1 cellular context compared by ENCODE assay signal in the genomic region with DNA sequence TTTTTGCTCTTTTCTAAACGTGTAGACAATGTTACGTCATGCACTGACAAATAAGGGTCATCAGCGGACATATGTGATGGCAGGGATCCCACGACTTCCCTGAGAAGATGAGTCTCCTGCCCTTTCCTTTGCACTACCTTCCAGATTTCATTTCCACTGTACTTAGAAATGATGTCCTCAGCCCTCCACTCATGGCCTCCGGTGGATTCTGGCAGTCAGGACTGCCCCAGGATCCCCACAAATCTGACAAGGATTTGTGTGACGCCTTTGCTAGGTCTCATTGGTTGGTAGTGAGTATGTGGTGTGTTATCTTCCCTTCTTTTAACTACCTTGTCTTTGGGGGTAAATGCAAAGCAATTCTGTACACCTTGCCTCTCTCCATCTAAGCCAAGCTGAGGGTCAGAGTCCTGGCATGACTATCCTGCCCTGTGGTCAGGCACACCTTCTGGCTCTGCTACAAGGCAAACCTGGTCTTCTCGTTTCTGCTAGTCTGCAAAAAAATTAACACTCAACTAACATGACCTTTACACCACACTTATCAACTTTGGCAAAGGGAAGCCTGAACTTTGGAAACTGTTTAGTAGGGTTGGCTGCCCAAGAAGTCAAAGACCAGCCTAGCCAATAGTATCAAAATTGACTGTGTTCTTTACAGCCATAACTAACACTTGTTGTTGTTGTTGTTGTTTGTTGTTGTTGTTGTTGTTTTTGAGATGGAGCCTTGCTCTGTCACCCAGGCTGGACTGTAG.
A peak's percentile ranks its signal among the peaks of the same experiment; 100 is the strongest.
TF ChIP-seq lines count a peak whose summit lies in the region.

No MANE protein-coding gene starts in this region.

TF ChIP-seq in HepG2, 621 proteins besides CTCF, POLR2A, EP300 and RAD21 (continued from another document and continues in another):
- TF ChIP-seq, protein P1, sequence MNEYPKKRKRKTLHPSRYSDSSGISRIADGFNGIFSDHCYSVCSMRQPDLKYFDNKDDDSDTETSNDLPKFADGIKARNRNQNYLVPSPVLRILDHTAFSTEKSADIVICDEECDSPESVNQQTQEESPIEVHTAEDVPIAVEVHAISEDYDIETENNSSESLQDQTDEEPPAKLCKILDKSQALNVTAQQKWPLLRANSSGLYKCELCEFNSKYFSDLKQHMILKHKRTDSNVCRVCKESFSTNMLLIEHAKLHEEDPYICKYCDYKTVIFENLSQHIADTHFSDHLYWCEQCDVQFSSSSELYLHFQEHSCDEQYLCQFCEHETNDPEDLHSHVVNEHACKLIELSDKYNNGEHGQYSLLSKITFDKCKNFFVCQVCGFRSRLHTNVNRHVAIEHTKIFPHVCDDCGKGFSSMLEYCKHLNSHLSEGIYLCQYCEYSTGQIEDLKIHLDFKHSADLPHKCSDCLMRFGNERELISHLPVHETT (CRISPR knock-in tag; conservative IDR thresholded peaks at IDR 0.05): no peak
- TF ChIP-seq NCOA5 (CRISPR knock-in tag; IDR thresholded peaks at IDR 0.05) (no peak), CHD4 (IDR thresholded peaks at IDR 0.05; ENCODE audit: borderline replicate concordance, low read length) (no peak), IRF2 (CRISPR knock-in tag; IDR thresholded peaks at IDR 0.05) (no peak), IRX3 (CRISPR knock-in tag; IDR thresholded peaks at IDR 0.05; ENCODE audit: borderline replicate concordance, low read depth) (0 out of 2 replicates have a peak, but pooled peaks have one; percentile 17), ARNT (IDR thresholded peaks at IDR 0.05) (no peak), HHEX (CRISPR knock-in tag; IDR thresholded peaks at IDR 0.05) (no peak), ZNF775 (CRISPR knock-in tag; IDR thresholded peaks at IDR 0.05; ENCODE audit: borderline replicate concordance) (no peak), MED1 (CRISPR knock-in tag; IDR thresholded peaks at IDR 0.05) (no peak), ZNF343 (CRISPR knock-in tag; IDR thresholded peaks at IDR 0.05) (no peak), ZNF160 (CRISPR knock-in tag; IDR thresholded peaks at IDR 0.05) (no peak), PAX8 (CRISPR knock-in tag; IDR thresholded peaks at IDR 0.05; ENCODE audit: borderline replicate concordance) (no peak), HDAC2 (CRISPR knock-in tag; IDR thresholded peaks at IDR 0.05) (peak; percentile 51; the same call in 1 of the 2 replicates), NR3C1 (CRISPR knock-in tag; IDR thresholded peaks at IDR 0.05) (no peak), ZNF709 (CRISPR knock-in tag; IDR thresholded peaks at IDR 0.05) (no peak), PTBP1 (IDR thresholded peaks at IDR 0.05; ENCODE audit: low read depth, low read length, poor library complexity, severe bottlenecking) (no peak), ATF7 (IDR thresholded peaks at IDR 0.05) (no peak), ATF7 (CRISPR knock-in tag; IDR thresholded peaks at IDR 0.05) (no peak), TBP (CRISPR knock-in tag; IDR thresholded peaks at IDR 0.05) (no peak), ZSCAN29 (CRISPR knock-in tag; conservative IDR thresholded peaks at IDR 0.05) (no peak), ZFYVE20 (CRISPR knock-in tag; IDR thresholded peaks at IDR 0.05; ENCODE audit: borderline replicate concordance, low read depth) (no peak), ZNF432 (CRISPR knock-in tag; IDR thresholded peaks at IDR 0.05; ENCODE audit: borderline replicate concordance) (no peak; the same call in 1 of the 2 replicates), MYC (CRISPR knock-in tag; IDR thresholded peaks at IDR 0.05; ENCODE audit: borderline replicate concordance) (no peak), POLR2AphosphoS2 (IDR thresholded peaks at IDR 0.05; ENCODE audit: low read depth, low read length) (no peak), FOXA1 (IDR thresholded peaks at IDR 0.05) (no peak), FOXA1 (CRISPR knock-in tag; IDR thresholded peaks at IDR 0.05) (0 out of 2 replicates have a peak, but pooled peaks have one; percentile 9)
- TF ChIP-seq, protein P2, sequence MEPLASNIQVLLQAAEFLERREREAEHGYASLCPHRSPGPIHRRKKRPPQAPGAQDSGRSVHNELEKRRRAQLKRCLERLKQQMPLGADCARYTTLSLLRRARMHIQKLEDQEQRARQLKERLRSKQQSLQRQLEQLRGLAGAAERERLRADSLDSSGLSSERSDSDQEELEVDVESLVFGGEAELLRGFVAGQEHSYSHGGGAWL (CRISPR knock-in tag; IDR thresholded peaks at IDR 0.05): no peak
- TF ChIP-seq, protein P3, sequence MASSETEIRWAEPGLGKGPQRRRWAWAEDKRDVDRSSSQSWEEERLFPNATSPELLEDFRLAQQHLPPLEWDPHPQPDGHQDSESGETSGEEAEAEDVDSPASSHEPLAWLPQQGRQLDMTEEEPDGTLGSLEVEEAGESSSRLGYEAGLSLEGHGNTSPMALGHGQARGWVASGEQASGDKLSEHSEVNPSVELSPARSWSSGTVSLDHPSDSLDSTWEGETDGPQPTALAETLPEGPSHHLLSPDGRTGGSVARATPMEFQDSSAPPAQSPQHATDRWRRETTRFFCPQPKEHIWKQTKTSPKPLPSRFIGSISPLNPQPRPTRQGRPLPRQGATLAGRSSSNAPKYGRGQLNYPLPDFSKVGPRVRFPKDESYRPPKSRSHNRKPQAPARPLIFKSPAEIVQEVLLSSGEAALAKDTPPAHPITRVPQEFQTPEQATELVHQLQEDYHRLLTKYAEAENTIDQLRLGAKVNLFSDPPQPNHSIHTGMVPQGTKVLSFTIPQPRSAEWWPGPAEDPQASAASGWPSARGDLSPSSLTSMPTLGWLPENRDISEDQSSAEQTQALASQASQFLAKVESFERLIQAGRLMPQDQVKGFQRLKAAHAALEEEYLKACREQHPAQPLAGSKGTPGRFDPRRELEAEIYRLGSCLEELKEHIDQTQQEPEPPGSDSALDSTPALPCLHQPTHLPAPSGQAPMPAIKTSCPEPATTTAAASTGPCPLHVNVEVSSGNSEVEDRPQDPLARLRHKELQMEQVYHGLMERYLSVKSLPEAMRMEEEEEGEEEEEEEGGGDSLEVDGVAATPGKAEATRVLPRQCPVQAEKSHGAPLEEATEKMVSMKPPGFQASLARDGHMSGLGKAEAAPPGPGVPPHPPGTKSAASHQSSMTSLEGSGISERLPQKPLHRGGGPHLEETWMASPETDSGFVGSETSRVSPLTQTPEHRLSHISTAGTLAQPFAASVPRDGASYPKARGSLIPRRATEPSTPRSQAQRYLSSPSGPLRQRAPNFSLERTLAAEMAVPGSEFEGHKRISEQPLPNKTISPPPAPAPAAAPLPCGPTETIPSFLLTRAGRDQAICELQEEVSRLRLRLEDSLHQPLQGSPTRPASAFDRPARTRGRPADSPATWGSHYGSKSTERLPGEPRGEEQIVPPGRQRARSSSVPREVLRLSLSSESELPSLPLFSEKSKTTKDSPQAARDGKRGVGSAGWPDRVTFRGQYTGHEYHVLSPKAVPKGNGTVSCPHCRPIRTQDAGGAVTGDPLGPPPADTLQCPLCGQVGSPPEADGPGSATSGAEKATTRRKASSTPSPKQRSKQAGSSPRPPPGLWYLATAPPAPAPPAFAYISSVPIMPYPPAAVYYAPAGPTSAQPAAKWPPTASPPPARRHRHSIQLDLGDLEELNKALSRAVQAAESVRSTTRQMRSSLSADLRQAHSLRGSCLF (CRISPR knock-in tag; IDR thresholded peaks at IDR 0.05; ENCODE audit: borderline replicate concordance): no peak
- TF ChIP-seq, protein P4, sequence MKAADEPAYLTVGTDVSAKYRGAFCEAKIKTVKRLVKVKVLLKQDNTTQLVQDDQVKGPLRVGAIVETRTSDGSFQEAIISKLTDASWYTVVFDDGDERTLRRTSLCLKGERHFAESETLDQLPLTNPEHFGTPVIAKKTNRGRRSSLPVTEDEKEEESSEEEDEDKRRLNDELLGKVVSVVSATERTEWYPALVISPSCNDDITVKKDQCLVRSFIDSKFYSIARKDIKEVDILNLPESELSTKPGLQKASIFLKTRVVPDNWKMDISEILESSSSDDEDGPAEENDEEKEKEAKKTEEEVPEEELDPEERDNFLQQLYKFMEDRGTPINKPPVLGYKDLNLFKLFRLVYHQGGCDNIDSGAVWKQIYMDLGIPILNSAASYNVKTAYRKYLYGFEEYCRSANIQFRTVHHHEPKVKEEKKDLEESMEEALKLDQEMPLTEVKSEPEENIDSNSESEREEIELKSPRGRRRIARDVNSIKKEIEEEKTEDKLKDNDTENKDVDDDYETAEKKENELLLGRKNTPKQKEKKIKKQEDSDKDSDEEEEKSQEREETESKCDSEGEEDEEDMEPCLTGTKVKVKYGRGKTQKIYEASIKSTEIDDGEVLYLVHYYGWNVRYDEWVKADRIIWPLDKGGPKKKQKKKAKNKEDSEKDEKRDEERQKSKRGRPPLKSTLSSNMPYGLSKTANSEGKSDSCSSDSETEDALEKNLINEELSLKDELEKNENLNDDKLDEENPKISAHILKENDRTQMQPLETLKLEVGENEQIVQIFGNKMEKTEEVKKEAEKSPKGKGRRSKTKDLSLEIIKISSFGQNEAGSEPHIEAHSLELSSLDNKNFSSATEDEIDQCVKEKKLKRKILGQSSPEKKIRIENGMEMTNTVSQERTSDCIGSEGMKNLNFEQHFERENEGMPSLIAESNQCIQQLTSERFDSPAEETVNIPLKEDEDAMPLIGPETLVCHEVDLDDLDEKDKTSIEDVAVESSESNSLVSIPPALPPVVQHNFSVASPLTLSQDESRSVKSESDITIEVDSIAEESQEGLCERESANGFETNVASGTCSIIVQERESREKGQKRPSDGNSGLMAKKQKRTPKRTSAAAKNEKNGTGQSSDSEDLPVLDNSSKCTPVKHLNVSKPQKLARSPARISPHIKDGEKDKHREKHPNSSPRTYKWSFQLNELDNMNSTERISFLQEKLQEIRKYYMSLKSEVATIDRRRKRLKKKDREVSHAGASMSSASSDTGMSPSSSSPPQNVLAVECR (CRISPR knock-in tag; IDR thresholded peaks at IDR 0.05; ENCODE audit: borderline replicate concordance): no peak
- TF ChIP-seq, protein P5, sequence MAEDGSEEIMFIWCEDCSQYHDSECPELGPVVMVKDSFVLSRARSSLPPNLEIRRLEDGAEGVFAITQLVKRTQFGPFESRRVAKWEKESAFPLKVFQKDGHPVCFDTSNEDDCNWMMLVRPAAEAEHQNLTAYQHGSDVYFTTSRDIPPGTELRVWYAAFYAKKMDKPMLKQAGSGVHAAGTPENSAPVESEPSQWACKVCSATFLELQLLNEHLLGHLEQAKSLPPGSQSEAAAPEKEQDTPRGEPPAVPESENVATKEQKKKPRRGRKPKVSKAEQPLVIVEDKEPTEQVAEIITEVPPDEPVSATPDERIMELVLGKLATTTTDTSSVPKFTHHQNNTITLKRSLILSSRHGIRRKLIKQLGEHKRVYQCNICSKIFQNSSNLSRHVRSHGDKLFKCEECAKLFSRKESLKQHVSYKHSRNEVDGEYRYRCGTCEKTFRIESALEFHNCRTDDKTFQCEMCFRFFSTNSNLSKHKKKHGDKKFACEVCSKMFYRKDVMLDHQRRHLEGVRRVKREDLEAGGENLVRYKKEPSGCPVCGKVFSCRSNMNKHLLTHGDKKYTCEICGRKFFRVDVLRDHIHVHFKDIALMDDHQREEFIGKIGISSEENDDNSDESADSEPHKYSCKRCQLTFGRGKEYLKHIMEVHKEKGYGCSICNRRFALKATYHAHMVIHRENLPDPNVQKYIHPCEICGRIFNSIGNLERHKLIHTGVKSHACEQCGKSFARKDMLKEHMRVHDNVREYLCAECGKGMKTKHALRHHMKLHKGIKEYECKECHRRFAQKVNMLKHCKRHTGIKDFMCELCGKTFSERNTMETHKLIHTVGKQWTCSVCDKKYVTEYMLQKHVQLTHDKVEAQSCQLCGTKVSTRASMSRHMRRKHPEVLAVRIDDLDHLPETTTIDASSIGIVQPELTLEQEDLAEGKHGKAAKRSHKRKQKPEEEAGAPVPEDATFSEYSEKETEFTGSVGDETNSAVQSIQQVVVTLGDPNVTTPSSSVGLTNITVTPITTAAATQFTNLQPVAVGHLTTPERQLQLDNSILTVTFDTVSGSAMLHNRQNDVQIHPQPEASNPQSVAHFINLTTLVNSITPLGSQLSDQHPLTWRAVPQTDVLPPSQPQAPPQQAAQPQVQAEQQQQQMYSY (CRISPR knock-in tag; IDR thresholded peaks at IDR 0.05): no peak
- TF ChIP-seq, protein P6, sequence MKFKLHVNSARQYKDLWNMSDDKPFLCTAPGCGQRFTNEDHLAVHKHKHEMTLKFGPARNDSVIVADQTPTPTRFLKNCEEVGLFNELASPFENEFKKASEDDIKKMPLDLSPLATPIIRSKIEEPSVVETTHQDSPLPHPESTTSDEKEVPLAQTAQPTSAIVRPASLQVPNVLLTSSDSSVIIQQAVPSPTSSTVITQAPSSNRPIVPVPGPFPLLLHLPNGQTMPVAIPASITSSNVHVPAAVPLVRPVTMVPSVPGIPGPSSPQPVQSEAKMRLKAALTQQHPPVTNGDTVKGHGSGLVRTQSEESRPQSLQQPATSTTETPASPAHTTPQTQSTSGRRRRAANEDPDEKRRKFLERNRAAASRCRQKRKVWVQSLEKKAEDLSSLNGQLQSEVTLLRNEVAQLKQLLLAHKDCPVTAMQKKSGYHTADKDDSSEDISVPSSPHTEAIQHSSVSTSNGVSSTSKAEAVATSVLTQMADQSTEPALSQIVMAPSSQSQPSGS (CRISPR knock-in tag; IDR thresholded peaks at IDR 0.05): peak; percentile 42; the same call in 1 of the 2 replicates
- TF ChIP-seq, protein P7, sequence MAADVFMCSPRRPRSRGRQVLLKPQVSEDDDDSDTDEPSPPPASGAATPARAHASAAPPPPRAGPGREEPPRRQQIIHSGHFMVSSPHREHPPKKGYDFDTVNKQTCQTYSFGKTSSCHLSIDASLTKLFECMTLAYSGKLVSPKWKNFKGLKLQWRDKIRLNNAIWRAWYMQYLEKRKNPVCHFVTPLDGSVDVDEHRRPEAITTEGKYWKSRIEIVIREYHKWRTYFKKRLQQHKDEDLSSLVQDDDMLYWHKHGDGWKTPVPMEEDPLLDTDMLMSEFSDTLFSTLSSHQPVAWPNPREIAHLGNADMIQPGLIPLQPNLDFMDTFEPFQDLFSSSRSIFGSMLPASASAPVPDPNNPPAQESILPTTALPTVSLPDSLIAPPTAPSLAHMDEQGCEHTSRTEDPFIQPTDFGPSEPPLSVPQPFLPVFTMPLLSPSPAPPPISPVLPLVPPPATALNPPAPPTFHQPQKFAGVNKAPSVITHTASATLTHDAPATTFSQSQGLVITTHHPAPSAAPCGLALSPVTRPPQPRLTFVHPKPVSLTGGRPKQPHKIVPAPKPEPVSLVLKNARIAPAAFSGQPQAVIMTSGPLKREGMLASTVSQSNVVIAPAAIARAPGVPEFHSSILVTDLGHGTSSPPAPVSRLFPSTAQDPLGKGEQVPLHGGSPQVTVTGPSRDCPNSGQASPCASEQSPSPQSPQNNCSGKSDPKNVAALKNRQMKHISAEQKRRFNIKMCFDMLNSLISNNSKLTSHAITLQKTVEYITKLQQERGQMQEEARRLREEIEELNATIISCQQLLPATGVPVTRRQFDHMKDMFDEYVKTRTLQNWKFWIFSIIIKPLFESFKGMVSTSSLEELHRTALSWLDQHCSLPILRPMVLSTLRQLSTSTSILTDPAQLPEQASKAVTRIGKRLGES (CRISPR knock-in tag; IDR thresholded peaks at IDR 0.05; ENCODE audit: borderline replicate concordance): no peak
- TF ChIP-seq, protein P8, sequence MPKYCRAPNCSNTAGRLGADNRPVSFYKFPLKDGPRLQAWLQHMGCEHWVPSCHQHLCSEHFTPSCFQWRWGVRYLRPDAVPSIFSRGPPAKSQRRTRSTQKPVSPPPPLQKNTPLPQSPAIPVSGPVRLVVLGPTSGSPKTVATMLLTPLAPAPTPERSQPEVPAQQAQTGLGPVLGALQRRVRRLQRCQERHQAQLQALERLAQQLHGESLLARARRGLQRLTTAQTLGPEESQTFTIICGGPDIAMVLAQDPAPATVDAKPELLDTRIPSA (CRISPR knock-in tag; IDR thresholded peaks at IDR 0.05; ENCODE audit: borderline replicate concordance): no peak
- TF ChIP-seq, protein P9, sequence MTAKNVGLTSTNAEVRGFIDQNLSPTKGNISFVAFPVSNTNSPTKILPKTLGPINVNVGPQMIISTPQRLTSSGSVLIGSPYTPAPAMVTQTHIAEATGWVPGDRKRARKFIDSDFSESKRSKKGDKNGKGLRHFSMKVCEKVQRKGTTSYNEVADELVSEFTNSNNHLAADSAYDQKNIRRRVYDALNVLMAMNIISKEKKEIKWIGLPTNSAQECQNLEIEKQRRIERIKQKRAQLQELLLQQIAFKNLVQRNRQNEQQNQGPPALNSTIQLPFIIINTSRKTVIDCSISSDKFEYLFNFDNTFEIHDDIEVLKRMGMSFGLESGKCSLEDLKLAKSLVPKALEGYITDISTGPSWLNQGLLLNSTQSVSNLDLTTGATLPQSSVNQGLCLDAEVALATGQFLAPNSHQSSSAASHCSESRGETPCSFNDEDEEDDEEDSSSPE (CRISPR knock-in tag; IDR thresholded peaks at IDR 0.05): no peak
